1 cellular context compared by ENCODE assay signal in genomic region chr10:110840225-110840922, GRCh38.
TF ChIP-seq lines count a peak whose summit lies in the region.

No MANE protein-coding gene starts in this region.

TF ChIP-seq in HepG2, 621 proteins besides CTCF, POLR2A, EP300 and RAD21 (continued from another document and continues in another):
- TF ChIP-seq ZNF274 (CRISPR knock-in tag; IDR thresholded peaks at IDR 0.05), result 0 out of 2 replicates have a peak, but pooled peaks have one; percentile 45
- no peak for TF ChIP-seq HOXA7 (CRISPR knock-in tag; IDR thresholded peaks at IDR 0.05)
- no peak for TF ChIP-seq NCOA5 (CRISPR knock-in tag; IDR thresholded peaks at IDR 0.05)
- TF ChIP-seq ATF5 (CRISPR knock-in tag; IDR thresholded peaks at IDR 0.05; ENCODE audit: low read depth), result no peak
- 0 out of 2 replicates have a peak, but pooled peaks have one; percentile 57 for TF ChIP-seq ADNP (CRISPR knock-in tag; IDR thresholded peaks at IDR 0.05)
- no peak for TF ChIP-seq NBN (conservative IDR thresholded peaks at IDR 0.05)
- no peak for TF ChIP-seq ZNF7 (CRISPR knock-in tag; IDR thresholded peaks at IDR 0.05)
- no peak for TF ChIP-seq ZNF710 (CRISPR knock-in tag; IDR thresholded peaks at IDR 0.05; ENCODE audit: borderline replicate concordance)
- TF ChIP-seq ZFY (CRISPR knock-in tag; IDR thresholded peaks at IDR 0.05), result peak; percentile 58
- no peak for TF ChIP-seq GLI4 (CRISPR knock-in tag; IDR thresholded peaks at IDR 0.05; ENCODE audit: borderline replicate concordance)
- no peak for TF ChIP-seq ZNF773 (CRISPR knock-in tag; IDR thresholded peaks at IDR 0.05; ENCODE audit: borderline replicate concordance)
- no peak for TF ChIP-seq MEIS1 (CRISPR knock-in tag; IDR thresholded peaks at IDR 0.05; ENCODE audit: borderline replicate concordance)
- TF ChIP-seq ZC3H13 (CRISPR knock-in tag; IDR thresholded peaks at IDR 0.05), result no peak
- TF ChIP-seq IRF2 (CRISPR knock-in tag; IDR thresholded peaks at IDR 0.05), result peak; percentile 61
- TF ChIP-seq AKAP8 (CRISPR knock-in tag; IDR thresholded peaks at IDR 0.05), result no peak
- no peak for TF ChIP-seq ZNF124 (CRISPR knock-in tag; IDR thresholded peaks at IDR 0.05)
- TF ChIP-seq ZNF512 (CRISPR knock-in tag; IDR thresholded peaks at IDR 0.05), result no peak
- no peak for TF ChIP-seq ZC3H4 (CRISPR knock-in tag; IDR thresholded peaks at IDR 0.05; ENCODE audit: borderline replicate concordance)
- TF ChIP-seq MBD4 (IDR thresholded peaks at IDR 0.05; ENCODE audit: borderline replicate concordance, low read length), result no peak
- TF ChIP-seq RBAK (CRISPR knock-in tag; IDR thresholded peaks at IDR 0.05), result no peak
- no peak for TF ChIP-seq ZBTB39 (CRISPR knock-in tag; IDR thresholded peaks at IDR 0.05)
- TF ChIP-seq CBX5 (CRISPR knock-in tag; IDR thresholded peaks at IDR 0.05; ENCODE audit: borderline replicate concordance), result no peak
- no peak for TF ChIP-seq MTF1 (CRISPR knock-in tag; IDR thresholded peaks at IDR 0.05)
- TF ChIP-seq TRIM22 (IDR thresholded peaks at IDR 0.05), result no peak
- no peak for TF ChIP-seq ZNF510 (CRISPR knock-in tag; IDR thresholded peaks at IDR 0.05; ENCODE audit: low read depth)
- TF ChIP-seq NFYB (CRISPR knock-in tag; IDR thresholded peaks at IDR 0.05), result no peak
- no peak for TF ChIP-seq ZNF549 (CRISPR knock-in tag; IDR thresholded peaks at IDR 0.05)
- peak; percentile 71; the same call in 1 of the 2 replicates for TF ChIP-seq ZBTB7B (CRISPR knock-in tag; IDR thresholded peaks at IDR 0.05)
- peak; percentile 82 for TF ChIP-seq REPIN1 (CRISPR knock-in tag; IDR thresholded peaks at IDR 0.05; ENCODE audit: borderline replicate concordance, low read depth)
- no peak for TF ChIP-seq ZNF646 (CRISPR knock-in tag; IDR thresholded peaks at IDR 0.05)
- TF ChIP-seq HNRNPLL (IDR thresholded peaks at IDR 0.05; ENCODE audit: low read depth, low read length, poor library complexity, severe bottlenecking), result no peak
- TF ChIP-seq HMGA1 (CRISPR knock-in tag; conservative IDR thresholded peaks at IDR 0.05), result no peak
- TF ChIP-seq KIAA2018 (CRISPR knock-in tag; IDR thresholded peaks at IDR 0.05; ENCODE audit: borderline replicate concordance), result no peak
- no peak for TF ChIP-seq ZNF383 (CRISPR knock-in tag; IDR thresholded peaks at IDR 0.05; ENCODE audit: borderline replicate concordance)
